ENCODE assay signal across 15 cellular contexts in genomic region chr1:224262373-224263054, GRCh38.
DNase-seq lines count a peak whose midpoint lies in the region; ATAC-seq, FAIRE-seq and TF ChIP-seq lines count a peak whose summit lies in the region.
"Had no signal": no experiment of that assay in that cellular context is flagged by ENCODE, and none has a peak within 500 bp of the region (broad histone marks: within the 10 kb centered on the region; RNA-seq: fewer than 3 reads in every experiment).

No MANE protein-coding gene starts in this region.

- H3K27ac Mint-ChIP-seq in natural killer cell (peak overlapping the region in 1 of 2 donors; percentile 16), glutamatergic neuron (ENCODE audit: unreplicated experiment) (no peak overlapping the region)
- H3K27ac Mint-ChIP-seq: neural progenitor cell, T-helper 17 cell had no signal

- intact Hi-C loops in K562 (cut with micrococcal nuclease): no loop called here
- intact Hi-C loops in natural killer cell (cut with micrococcal nuclease): no loop called here

- CTCF ChIA-PET in K562 (lab: Yijun Ruan, JAX; ENCODE audit: low intra/inter-chr PET ratio): interaction anchor here (0.6 kb wide), 1 partner anchor 1655 kb away, joined by 3 read pairs; no protein-coding TSS in a partner anchor

- no peak for TF ChIP-seq RAD21 in K562 (CRISPR knock-in tag; conservative IDR thresholded peaks at IDR 0.05 in 1 of 2, IDR thresholded peaks at IDR 0.05 in 1 of 2)

- H3K27me3 Mint-ChIP-seq in natural killer cell (ENCODE audit: low read depth in 2 of 2) (no peaks in the 10 kb centered on the region), glutamatergic neuron (ENCODE audit: unreplicated experiment) (no peaks in the 10 kb centered on the region)
- H3K27me3 Mint-ChIP-seq: T-helper 17 cell had no signal

- DNase-seq in D721Med (ENCODE audit: insufficient read length, low spot score) (no peak), MV-4-11 (lab: John Stamatoyannopoulos, UW) (peak; percentile 6), K562 (ENCODE audit: extremely low read depth in 1 of 4, low spot score in 3 of 4) (peak; percentile 35 to 44 (median 38)), myocyte (ENCODE audit: low read depth) (peak; percentile 40), NCI-H1105 treated with DMSO at 0.1 percent for 48 hours (lab: John Stamatoyannopoulos, UW) (no peak), natural killer cell (no peak), glutamatergic neuron (no peak)
- DNase-seq: head of caudate nucleus; NCI-H1694; NCI-H524; stimulated activated naive CD4-positive, alpha-beta T cell treated with Interleukin-2 at 50 U/mL for 16 hours; T-helper 17 cell had no signal

- peak; percentile 38 for FAIRE-seq in D721Med (lab: Jason Lieb, UNC)
- peak; percentile 44 for FAIRE-seq in K562 (lab: Jason Lieb, UNC)

- no peak overlapping the region for H2AFZ ChIP-seq in K562 (ENCODE audit: low read depth, low read length)
- H2AFZ ChIP-seq: neural progenitor cell had no signal

- in situ Hi-C loops in K562 (cut with MboI): no loop called here

- POLR2A ChIA-PET in K562 (lab: Yijun Ruan, JAX): interaction anchor here (0.6 to 1.4 kb wide), 6 partner anchors 11 to 829 kb away, joined by 3 to 5 read pairs (median 3); no protein-coding TSS in a partner anchor

- H3K4me3 Mint-ChIP-seq in natural killer cell (no peak overlapping the region), glutamatergic neuron (ENCODE audit: unreplicated experiment) (no peak overlapping the region)
- H3K4me3 Mint-ChIP-seq: neural progenitor cell, T-helper 17 cell had no signal

- H4K20me1 ChIP-seq in K562 (replicated peaks; ENCODE audit: control insufficient read depth, insufficient read depth, low read length): no peaks in the 10 kb centered on the region

- H3K9me3 Mint-ChIP-seq in natural killer cell: no peaks in the 10 kb centered on the region
- peaks cover 2% of the 10 kb centered on the region for H3K9me3 Mint-ChIP-seq in glutamatergic neuron (ENCODE audit: unreplicated experiment)
- H3K9me3 Mint-ChIP-seq: neural progenitor cell had no signal

- ATAC-seq in K562 (peak; percentile 66), esophagus mucosa (no peak), natural killer cell (no peak)
- ATAC-seq: Panc1, T-helper 17 cell had no signal

- no peaks in the 10 kb centered on the region for H3K79me2 ChIP-seq in K562 (ENCODE audit: control insufficient read depth, insufficient read depth, low read length)

- H3K27ac ChIP-seq in K562 (ENCODE audit: extremely low read depth, low read depth, low read length): peak overlapping the region; percentile 57; the same call in 1 of the 3 replicates
- H3K27ac ChIP-seq: neural progenitor cell had no signal

- H3K4me3 ChIP-seq in K562: no peak overlapping the region
- H3K4me3 ChIP-seq: neural progenitor cell had no signal

- TF ChIP-seq CTCF in D721Med (IDR thresholded peaks at IDR 0.05; ENCODE audit: insufficient read depth, missing control alignments) (no peak), K562 (IDR thresholded peaks at IDR 0.05 in 2 of 3, conservative IDR thresholded peaks at IDR 0.05 in 1 of 3; ENCODE audit: insufficient read depth in 2 of 3, low read depth in 1 of 3, low read length in 3 of 3) (no peak), natural killer cell (IDR thresholded peaks at IDR 0.05) (no peak), glutamatergic neuron (IDR thresholded peaks at IDR 0.05; ENCODE audit: partially characterized antibody, unreplicated experiment) (no peak)

- no TSS peak for BruUV-seq in K562 (replicated peaks; lab: Mats Ljungman, UMichigan)

- peaks cover 11% of the 10 kb centered on the region for H3K36me3 Mint-ChIP-seq in natural killer cell
- H3K36me3 Mint-ChIP-seq in glutamatergic neuron (ENCODE audit: unreplicated experiment): no peaks in the 10 kb centered on the region

- peak; percentile 51; the same call in 1 of the 2 replicates for TF ChIP-seq EP300 in K562 (IDR thresholded peaks at IDR 0.05; ENCODE audit: low read length)

- no peak overlapping the region for H3K9ac ChIP-seq in K562 (ENCODE audit: insufficient read depth in 1 of 2, low read depth in 2 of 2, low read length in 2 of 2)
- H3K9ac ChIP-seq: neural progenitor cell had no signal

- no peaks in the 10 kb centered on the region for H3K9me1 ChIP-seq in K562 (ENCODE audit: control insufficient read depth, insufficient read depth, low read length)

- no peaks in the 10 kb centered on the region for H3K27me3 ChIP-seq in K562 (ENCODE audit: control insufficient read depth in 2 of 2, insufficient read depth in 2 of 2, low read length in 2 of 2)
- H3K27me3 ChIP-seq: neural progenitor cell had no signal

- no peaks in the 10 kb centered on the region for H3K4me1 Mint-ChIP-seq in natural killer cell
- H3K4me1 Mint-ChIP-seq in glutamatergic neuron (ENCODE audit: low read depth, unreplicated experiment): no peaks in the 10 kb centered on the region
- H3K4me1 Mint-ChIP-seq: neural progenitor cell had no signal

- H3K9me3 ChIP-seq in K562 (replicated peaks; ENCODE audit: control insufficient read depth, insufficient read depth, low read depth, low read length): no peaks in the 10 kb centered on the region

- peaks cover 29% of the 10 kb centered on the region; the same call in 2 of the 3 replicates for H3K36me3 ChIP-seq in K562 (ENCODE audit: control insufficient read depth, insufficient read depth, low read length)
- H3K36me3 ChIP-seq: neural progenitor cell had no signal

- H3K4me2 ChIP-seq in K562 (ENCODE audit: insufficient read depth, low read length): no peak overlapping the region
- H3K4me2 ChIP-seq: neural progenitor cell had no signal

- WGBS in K562 (ENCODE audit: insufficient coverage, low coverage, missing lambda C conversion rate): 41% methylated on average over 2 of the region's 2 CpGs

- peaks cover 0 to 13% of the 10 kb centered on the region in 2 experiments; a peak in 2 of 5 replicates for H3K4me1 ChIP-seq in K562 (replicated peaks in 1 of 2; ENCODE audit: control insufficient read depth in 2 of 2, insufficient read depth in 2 of 2, low read length in 2 of 2)
- H3K4me1 ChIP-seq: neural progenitor cell had no signal

- no peak for TF ChIP-seq POLR2A in K562 (conservative IDR thresholded peaks at IDR 0.05)

TF ChIP-seq in K562, 482 proteins besides CTCF, POLR2A, EP300 and RAD21 (continues in another document):
- no peak for TF ChIP-seq KLF16 (IDR thresholded peaks at IDR 0.05)

Comparison
In these comparisons a context has a peak if more than half of its experiments do, and no peak if none do; other contexts are left out.
1. DNase-seq: peak in MV-4-11 (single experiment), K562 (4 of 4) and myocyte (single experiment); none in D721Med (single experiment), NCI-H1105 treated with DMSO at 0.1 percent for 48 hours (single experiment), natural killer cell (single experiment) and glutamatergic neuron (single experiment).